ENCODE assay signal across 11 cellular contexts in genomic region chr18:58140366-58141325, GRCh38.
DNase-seq lines count a peak whose midpoint lies in the region; ATAC-seq and TF ChIP-seq lines count a peak whose summit lies in the region.
"Had no signal": no experiment of that assay in that cellular context is flagged by ENCODE, and none has a peak within 500 bp of the region (broad histone marks: within the 10 kb centered on the region; RNA-seq: fewer than 3 reads in every experiment).

No MANE protein-coding gene starts in this region.

- intact Hi-C loops in heart left ventricle (cut with DNase I) = loop anchor here in 2 of 10 donors (5.0 to 10.0 kb wide), 3 partner anchors 42 to 184 kb away; no protein-coding TSS in a partner anchor
- intact Hi-C loops in right cardiac atrium (cut with DNase I) = no loop called here
- intact Hi-C loops in activated B cell treated with CpG ODN at 0.5 μM for 24 hours (cut with micrococcal nuclease) = no loop called here
- intact Hi-C loops in right lobe of liver (cut with DNase I) = no loop called here
- intact Hi-C loops in spleen (cut with DNase I; ENCODE audit: low total_unique reads) = no loop called here

- H3K27me3 Mint-ChIP-seq in activated B cell treated with CpG ODN at 0.5 μM for 24 hours = no peaks in the 10 kb centered on the region
- H3K27me3 Mint-ChIP-seq in naive thymus-derived CD8-positive, alpha-beta T cell = peaks cover 0 to 15% (median 13%) of the 10 kb centered on the region in 5 donors

- H3K27me3 ChIP-seq in heart left ventricle (no peaks in the 10 kb centered on the region), right cardiac atrium (ENCODE audit: control insufficient read depth, insufficient read depth) (no peaks in the 10 kb centered on the region), right lobe of liver (no peaks in the 10 kb centered on the region), spleen (replicated peaks in 1 of 7) (no peaks in the 10 kb centered on the region)

- H3K36me3 ChIP-seq in heart left ventricle (no peaks in the 10 kb centered on the region), right lobe of liver (no peaks in the 10 kb centered on the region), spleen (no peaks in the 10 kb centered on the region)

- H3K9me3 Mint-ChIP-seq in activated B cell treated with CpG ODN at 0.5 μM for 24 hours = no peaks in the 10 kb centered on the region
- peaks cover 0 to 5% (median 0%) of the 10 kb centered on the region in 9 donors for H3K9me3 Mint-ChIP-seq in naive thymus-derived CD8-positive, alpha-beta T cell
- H3K9me3 Mint-ChIP-seq: effector memory CD8-positive, alpha-beta T cell had no signal

- H3K4me3 Mint-ChIP-seq in activated B cell treated with CpG ODN at 0.5 μM for 24 hours = no peak overlapping the region
- H3K4me3 Mint-ChIP-seq in naive thymus-derived CD8-positive, alpha-beta T cell = no peak overlapping the region
- H3K4me3 Mint-ChIP-seq: effector memory CD8-positive, alpha-beta T cell had no signal

- DNase-seq in heart left ventricle = no peak
- DNase-seq in right cardiac atrium = no peak
- DNase-seq in activated B cell treated with CpG ODN at 0.5 μM for 24 hours = no peak
- no peak for DNase-seq in right lobe of liver
- no peak for DNase-seq in amniotic stem cell (lab: John Stamatoyannopoulos, UW)
- DNase-seq in spleen = no peak
- DNase-seq in naive thymus-derived CD8-positive, alpha-beta T cell = no peak
- DNase-seq: effector memory CD8-positive, alpha-beta T cell; KBM-7; T-helper 9 cell had no signal

- H3K27ac ChIP-seq in heart left ventricle = no peak overlapping the region
- H3K27ac ChIP-seq in right cardiac atrium (ENCODE audit: low read length) = no peak overlapping the region
- no peak overlapping the region for H3K27ac ChIP-seq in right lobe of liver
- H3K27ac ChIP-seq in spleen = no peak overlapping the region

- H3K36me3 Mint-ChIP-seq in activated B cell treated with CpG ODN at 0.5 μM for 24 hours (ENCODE audit: low read depth) = no peaks in the 10 kb centered on the region
- no peaks in the 10 kb centered on the region for H3K36me3 Mint-ChIP-seq in naive thymus-derived CD8-positive, alpha-beta T cell

- 73 to 79% (median 74%) methylated on average over 12 of the region's 12 CpGs for WGBS in heart left ventricle, 4 donors
- WGBS in right cardiac atrium = 75% methylated on average over 12 of the region's 12 CpGs
- 66% methylated on average over 8 of the region's 12 CpGs for WGBS in right lobe of liver (ENCODE audit: insufficient coverage, low coverage, low lambda C conversion rate, missing lambda C conversion rate)
- 79 to 87% (median 85%) methylated on average over 11 to 12 of the region's 12 CpGs for WGBS in spleen, 5 donors

- H3K4me1 Mint-ChIP-seq in activated B cell treated with CpG ODN at 0.5 μM for 24 hours = peaks cover 25% of the 10 kb centered on the region
- peaks cover 6 to 13% (median 11%) of the 10 kb centered on the region in 4 donors for H3K4me1 Mint-ChIP-seq in naive thymus-derived CD8-positive, alpha-beta T cell

- TF ChIP-seq POLR2A in heart left ventricle (IDR thresholded peaks at IDR 0.05) = no peak
- TF ChIP-seq POLR2A in right lobe of liver (IDR thresholded peaks at IDR 0.05) = no peak
- TF ChIP-seq POLR2A in spleen (IDR thresholded peaks at IDR 0.05) = no peak

- H3K9me3 ChIP-seq in heart left ventricle = no peaks in the 10 kb centered on the region
- H3K9me3 ChIP-seq in right cardiac atrium (ENCODE audit: control insufficient read depth, low read length) = no peaks in the 10 kb centered on the region
- H3K9me3 ChIP-seq in right lobe of liver = no peaks in the 10 kb centered on the region
- H3K9me3 ChIP-seq in spleen = peaks cover 0 to 3% (median 0%) of the 10 kb centered on the region in 8 donors

- H3K4me1 ChIP-seq in heart left ventricle (peaks cover 0 to 9% (median 0%) of the 10 kb centered on the region in 12 donors), right cardiac atrium (ENCODE audit: control insufficient read depth, insufficient read depth, low read length) (no peaks in the 10 kb centered on the region), right lobe of liver (no peaks in the 10 kb centered on the region), spleen (peaks cover 0 to 5% (median 3%) of the 10 kb centered on the region in 6 donors)

- peak; percentile 32 to 66 (median 54) for ATAC-seq in heart left ventricle
- ATAC-seq in right cardiac atrium = no peak
- no peak for ATAC-seq in activated B cell treated with CpG ODN at 0.5 μM for 24 hours (ENCODE audit: low read depth)
- peak; percentile 43 to 66 (median 65) for ATAC-seq in right lobe of liver
- no peak for ATAC-seq in GM21786 (IDR thresholded peaks at IDR 0.05; ENCODE audit: unreplicated experiment)
- no peak for ATAC-seq in naive thymus-derived CD8-positive, alpha-beta T cell
- ATAC-seq: effector memory CD8-positive, alpha-beta T cell had no signal

- H3K4me3 ChIP-seq in heart left ventricle = no peak overlapping the region
- H3K4me3 ChIP-seq in right cardiac atrium (ENCODE audit: low read length) = no peak overlapping the region
- H3K4me3 ChIP-seq in right lobe of liver = no peak overlapping the region
- no peak overlapping the region for H3K4me3 ChIP-seq in spleen

- CTCF ChIA-PET in activated B cell treated with CpG ODN at 0.5 μM for 24 hours (lab: Charles Lee) = interaction anchor here (0.9 to 1.0 kb wide), 2 partner anchors 19 to 302 kb away, joined by 3 read pairs; no protein-coding TSS in a partner anchor

- POLR2A ChIA-PET in activated B cell treated with CpG ODN at 0.5 μM for 24 hours (lab: Charles Lee) = interaction anchor here (1.4 kb wide), 1 partner anchor 518 kb away, joined by 3 read pairs; no protein-coding TSS in a partner anchor
- POLR2A ChIA-PET in naive thymus-derived CD8-positive, alpha-beta T cell (lab: Charles Lee) = no interaction called here

- peak overlapping the region; percentile 86 for H3K27ac Mint-ChIP-seq in activated B cell treated with CpG ODN at 0.5 μM for 24 hours
- peak overlapping the region in 1 of 10 donors; percentile 11 for H3K27ac Mint-ChIP-seq in naive thymus-derived CD8-positive, alpha-beta T cell
- H3K27ac Mint-ChIP-seq: effector memory CD8-positive, alpha-beta T cell had no signal

- TF ChIP-seq CTCF in heart left ventricle (IDR thresholded peaks at IDR 0.05) = peak in 4 of 12 donors; percentile 11 to 32 (median 24)
- no peak for TF ChIP-seq CTCF in activated B cell treated with CpG ODN at 0.5 μM for 24 hours (IDR thresholded peaks at IDR 0.05)
- TF ChIP-seq CTCF in right lobe of liver (IDR thresholded peaks at IDR 0.05) = peak in 3 of 4 donors; percentile 16 to 40 (median 27)
- TF ChIP-seq CTCF in spleen (IDR thresholded peaks at IDR 0.05 in 8 of 11, conservative IDR thresholded peaks at IDR 0.05 in 3 of 11) = no peak

Comparison
In these comparisons a context has a peak if more than half of its experiments do, and no peak if none do; other contexts are left out.
1. ATAC-seq: peak in heart left ventricle (4 of 4) and right lobe of liver (4 of 4); none in right cardiac atrium (0 of 2), activated B cell treated with CpG ODN at 0.5 μM for 24 hours (single experiment), GM21786 (single experiment) and naive thymus-derived CD8-positive, alpha-beta T cell (0 of 2).
2. CTCF ChIP-seq: peak in right lobe of liver (3 of 4); none in activated B cell treated with CpG ODN at 0.5 μM for 24 hours (single experiment) and spleen (0 of 11).